In genomic region chr2:195202163-195202845, GRCh38 we compare ENCODE assay signal across 15 cellular contexts.
A peak's percentile ranks its signal among the peaks of the same experiment; 100 is the strongest.
DNase-seq lines count a peak whose midpoint lies in the region; ATAC-seq lines count a peak whose summit lies in the region.
"Had no signal": no experiment of that assay in that cellular context is flagged by ENCODE, and none has a peak within 500 bp of the region (broad histone marks: within the 10 kb centered on the region; RNA-seq: fewer than 3 reads in every experiment).

No MANE protein-coding gene starts in this region.

- H3K4me3 Mint-ChIP-seq in activated CD4-positive, alpha-beta T cell treated with anti-CD3 and anti-CD28 coated beads for 36 hours = no peak overlapping the region
- H3K4me3 Mint-ChIP-seq in activated naive CD8-positive, alpha-beta T cell treated with anti-CD3 and anti-CD28 coated beads, Interleukin-2, amount 50 U/mL, for 24 hours = no peak overlapping the region

- CTCF ChIA-PET in activated CD4-positive, alpha-beta T cell treated with anti-CD3 and anti-CD28 coated beads for 36 hours (lab: Charles Lee) = no interaction called here

- no peak overlapping the region for H3K27ac Mint-ChIP-seq in activated CD4-positive, alpha-beta T cell treated with anti-CD3 and anti-CD28 coated beads for 36 hours
- peak overlapping the region; percentile 10 for H3K27ac Mint-ChIP-seq in activated naive CD8-positive, alpha-beta T cell treated with anti-CD3 and anti-CD28 coated beads, Interleukin-2, amount 50 U/mL, for 24 hours

- POLR2A ChIA-PET in activated CD4-positive, alpha-beta T cell treated with anti-CD3 and anti-CD28 coated beads for 36 hours (lab: Charles Lee) = no interaction called here

- H3K27me3 Mint-ChIP-seq in activated CD4-positive, alpha-beta T cell treated with anti-CD3 and anti-CD28 coated beads for 36 hours = no peaks in the 10 kb centered on the region
- H3K27me3 Mint-ChIP-seq in activated naive CD8-positive, alpha-beta T cell treated with anti-CD3 and anti-CD28 coated beads, Interleukin-2, amount 50 U/mL, for 24 hours = no peaks in the 10 kb centered on the region

- peak; percentile 75 for ATAC-seq in activated CD4-positive, alpha-beta T cell treated with anti-CD3 and anti-CD28 coated beads for 36 hours
- peak; percentile 46 for ATAC-seq in activated naive CD8-positive, alpha-beta T cell treated with anti-CD3 and anti-CD28 coated beads, Interleukin-2, amount 50 U/mL, for 24 hours
- no peak for ATAC-seq in GM21390 (IDR thresholded peaks at IDR 0.05; ENCODE audit: unreplicated experiment)
- ATAC-seq: left lobe of liver had no signal

- H3K4me1 Mint-ChIP-seq in activated CD4-positive, alpha-beta T cell treated with anti-CD3 and anti-CD28 coated beads for 36 hours = peaks cover 13% of the 10 kb centered on the region
- H3K4me1 Mint-ChIP-seq in activated naive CD8-positive, alpha-beta T cell treated with anti-CD3 and anti-CD28 coated beads, Interleukin-2, amount 50 U/mL, for 24 hours = peaks cover 14% of the 10 kb centered on the region

- peak; percentile 14 for DNase-seq in activated CD4-positive, alpha-beta T cell treated with anti-CD3 and anti-CD28 coated beads for 36 hours
- DNase-seq in activated CD4-positive, alpha-beta T cell treated with anti-CD3 and anti-CD28 coated beads, Interleukin-2, amount 50 U/mL, for 4 hours = no peak
- peak; percentile 61 for DNase-seq in M059J (ENCODE audit: low read depth)
- DNase-seq in activated naive CD8-positive, alpha-beta T cell treated with anti-CD3 and anti-CD28 coated beads, Interleukin-2, amount 50 U/mL, for 24 hours = no peak
- DNase-seq in non-pigmented ciliary epithelial cell (ENCODE audit: low read depth) = peak; percentile 46
- DNase-seq in cortex of kidney (lab: John Stamatoyannopoulos, UW) = no peak
- DNase-seq in dermis blood vessel endothelial cell = no peak
- DNase-seq: 8988T; activated CD4-positive, alpha-beta T cell treated with anti-CD3 and anti-CD28 coated beads, Interleukin-2, amount 50 U/mL, for 48 hours; dorsolateral prefrontal cortex; NCI-H187; nucleus accumbens; trophoblast cell had no signal

- intact Hi-C loops in activated CD4-positive, alpha-beta T cell treated with anti-CD3 and anti-CD28 coated beads for 36 hours (cut with DNase I, micrococcal nuclease) = no loop called here

- no peaks in the 10 kb centered on the region for H3K9me3 Mint-ChIP-seq in activated CD4-positive, alpha-beta T cell treated with anti-CD3 and anti-CD28 coated beads for 36 hours (ENCODE audit: low read depth)
- H3K9me3 Mint-ChIP-seq in activated naive CD8-positive, alpha-beta T cell treated with anti-CD3 and anti-CD28 coated beads, Interleukin-2, amount 50 U/mL, for 24 hours = no peaks in the 10 kb centered on the region

- H3K36me3 Mint-ChIP-seq in activated CD4-positive, alpha-beta T cell treated with anti-CD3 and anti-CD28 coated beads for 36 hours (ENCODE audit: low read depth) = no peaks in the 10 kb centered on the region
- no peaks in the 10 kb centered on the region for H3K36me3 Mint-ChIP-seq in activated naive CD8-positive, alpha-beta T cell treated with anti-CD3 and anti-CD28 coated beads, Interleukin-2, amount 50 U/mL, for 24 hours (ENCODE audit: low read depth)

Comparison
In these comparisons a context has a peak if more than half of its experiments do, and no peak if none do; other contexts are left out.
1. DNase-seq: peak in activated CD4-positive, alpha-beta T cell treated with anti-CD3 and anti-CD28 coated beads for 36 hours (single experiment), M059J (single experiment) and non-pigmented ciliary epithelial cell (single experiment); none in activated CD4-positive, alpha-beta T cell treated with anti-CD3 and anti-CD28 coated beads, Interleukin-2, amount 50 U/mL, for 4 hours (0 of 2), activated naive CD8-positive, alpha-beta T cell treated with anti-CD3 and anti-CD28 coated beads, Interleukin-2, amount 50 U/mL, for 24 hours (single experiment), cortex of kidney (single experiment) and dermis blood vessel endothelial cell (single experiment).